Comparison of ENCODE assay signal across 9 cellular contexts in the genomic region with DNA sequence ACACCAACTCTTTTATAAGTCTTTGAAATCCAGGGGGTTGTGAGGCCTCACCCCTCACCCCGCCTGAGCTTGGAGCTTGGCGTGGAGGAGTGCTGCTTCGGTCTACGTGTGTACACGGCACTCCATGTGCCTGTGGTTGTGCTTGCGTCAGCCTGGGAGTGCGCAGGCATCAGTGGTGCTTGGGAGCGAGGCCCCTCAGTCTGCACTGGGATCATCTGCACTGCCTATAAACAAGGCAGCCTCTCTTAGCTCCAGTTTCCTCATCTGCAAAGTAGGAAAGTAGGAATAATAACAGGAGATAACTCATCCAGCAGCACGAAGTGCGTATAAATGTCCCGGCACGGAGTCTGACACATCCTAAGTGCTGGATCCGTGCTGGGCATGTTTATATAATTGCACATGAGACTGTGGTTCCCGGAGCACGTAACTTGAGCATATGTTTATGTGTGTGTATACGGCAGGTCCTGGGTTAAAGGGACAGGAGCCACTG. TPM values are rescaled to one million over a fixed set of nuclear protein-coding genes. Genes with fewer than 3 reads are reported as not detected.
DNase-seq lines count a peak whose midpoint lies in the region; FAIRE-seq and TF ChIP-seq lines count a peak whose summit lies in the region.
"Had no signal": no experiment of that assay in that cellular context is flagged by ENCODE, and none has a peak within 500 bp of the region (broad histone marks: within the 10 kb centered on the region; RNA-seq: fewer than 3 reads in every experiment).

No MANE protein-coding gene starts in this region.

- H3K4me3 ChIP-seq in cardiac muscle cell (peak overlapping the region; percentile 43), rectal smooth muscle tissue (ENCODE audit: low read length) (peak overlapping the region; percentile 80)
- H3K4me3 ChIP-seq: SJSA1 had no signal

- no peaks in the 10 kb centered on the region for H3K9me3 ChIP-seq in cardiac muscle cell (ENCODE audit: low read depth)
- H3K9me3 ChIP-seq: SJSA1 had no signal

- H3K9ac ChIP-seq in rectal smooth muscle tissue (ENCODE audit: low read length), result peak overlapping the region; percentile 49

- H3K27me3 ChIP-seq in cardiac muscle cell (no peaks in the 10 kb centered on the region), rectal smooth muscle tissue (ENCODE audit: control insufficient read depth, insufficient read depth, low read length) (no peaks in the 10 kb centered on the region)

- no peak for FAIRE-seq in H54 (lab: Jason Lieb, UNC)

- H3K27ac ChIP-seq in cardiac muscle cell (peak overlapping the region; percentile 89), rectal smooth muscle tissue (ENCODE audit: low read depth, low read length) (peak overlapping the region; percentile 89)
- H3K27ac ChIP-seq: SJSA1 had no signal

- peaks cover 49% of the 10 kb centered on the region for H3K4me1 ChIP-seq in cardiac muscle cell (ENCODE audit: low read depth)
- H3K4me1 ChIP-seq in rectal smooth muscle tissue (ENCODE audit: control insufficient read depth, insufficient read depth, low read length), result peaks cover 27% of the 10 kb centered on the region
- H3K4me1 ChIP-seq: SJSA1 had no signal

- no peak for TF ChIP-seq CTCF in cardiac muscle cell (IDR thresholded peaks at IDR 0.05; ENCODE audit: low read depth, low read length)

- DNase-seq in EH (ENCODE audit: low read depth) (peak; percentile 98), H54 (ENCODE audit: insufficient read length, low spot score) (peak; percentile 68), NCI-H2227 (lab: John Stamatoyannopoulos, UW; ENCODE audit: unreplicated experiment) (peak; percentile 73), cardiac muscle cell (ENCODE audit: low read depth in 1 of 2, low spot score in 1 of 2) (peak in 1 of 2 donors; percentile 96), DMS79 (lab: John Stamatoyannopoulos, UW) (no peak), NCI-H1694 treated with DMSO at 0.1 percent for 48 hours (lab: John Stamatoyannopoulos, UW) (no peak)
- DNase-seq in activated naive CD4-positive, alpha-beta T cell treated with anti-CD3 and anti-CD28 coated beads, Interleukin-2, amount 50 U/mL, for 16 hours, result peak; percentile 56

- TF ChIP-seq POLR2A in H54 (IDR thresholded peaks at IDR 0.05; ENCODE audit: low read depth, low read length), result no peak

- no peaks in the 10 kb centered on the region for H3K36me3 ChIP-seq in cardiac muscle cell
- no peaks in the 10 kb centered on the region for H3K36me3 ChIP-seq in rectal smooth muscle tissue (ENCODE audit: control insufficient read depth, insufficient read depth, low read length)
- H3K36me3 ChIP-seq: SJSA1 had no signal

RNA-seq across cellular contexts. Expression of gene GYPC, which starts 1.2 kb away (rescaled TPM):
- 45.6 and 53.8 TPM in 2 replicates for total RNA-seq in cardiac muscle cell
- polyA plus RNA-seq in cardiac muscle cell, result 69.7 and 74.1 TPM in 2 replicates
- total RNA-seq: SJSA1 had no signal

Comparison
In these comparisons a context has a peak if more than half of its experiments do, and no peak if none do; other contexts are left out.
1. DNase-seq: peak in EH (single experiment), H54 (single experiment), NCI-H2227 (single experiment) and activated naive CD4-positive, alpha-beta T cell treated with anti-CD3 and anti-CD28 coated beads, Interleukin-2, amount 50 U/mL, for 16 hours (single experiment); none in DMS79 (single experiment) and NCI-H1694 treated with DMSO at 0.1 percent for 48 hours (single experiment).